Comparison of ENCODE assay signal across 14 cellular contexts in the genomic region with DNA sequence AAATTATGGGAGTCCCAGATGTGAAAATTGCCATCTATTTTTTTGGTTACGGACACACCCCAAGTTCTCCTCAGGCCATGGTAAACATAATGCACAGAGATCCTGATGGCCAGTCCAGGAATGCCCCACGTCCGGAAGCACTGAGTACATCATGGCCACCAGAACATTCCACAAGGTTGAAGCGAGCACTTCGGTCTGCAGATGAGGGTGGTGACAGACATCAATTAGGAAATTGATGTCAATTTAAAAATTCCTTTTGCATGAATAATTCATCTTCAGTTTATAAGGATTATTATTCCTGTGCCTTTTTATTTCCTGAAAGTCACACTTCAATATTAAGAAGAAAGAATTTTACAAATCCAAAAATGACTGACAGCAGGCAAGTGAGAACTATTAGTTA.
"Had no signal": no experiment of that assay in that cellular context is flagged by ENCODE, and none has a peak within 500 bp of the region (broad histone marks: within the 10 kb centered on the region; RNA-seq: fewer than 3 reads in every experiment).

No MANE protein-coding gene starts in this region.

- H3K36me3 Mint-ChIP-seq: activated CD4-positive, alpha-beta memory T cell treated with anti-CD3 and anti-CD28 coated beads for 36 hours; memory B cell; natural killer cell treated with Interleukin-12 subunit alpha and Interleukin-12 subunit beta and Interleukin-15 and Interleukin-18, amount 100 ng/mL, for 72 hours had no signal

- H3K36me3 ChIP-seq: colonic mucosa had no signal

- H3K4me3 Mint-ChIP-seq: activated CD4-positive, alpha-beta memory T cell treated with anti-CD3 and anti-CD28 coated beads for 36 hours; activated T-cell treated with anti-CD3 and anti-CD28 coated beads, Interleukin-2, amount 50 U/mL, for 72 hours; memory B cell; natural killer cell treated with Interleukin-12 subunit alpha and Interleukin-12 subunit beta and Interleukin-15 and Interleukin-18, amount 100 ng/mL, for 72 hours; stimulated activated naive CD8-positive, alpha-beta T cell treated with anti-CD3 and anti-CD28 coated beads, Interleukin-15, amount 100 ng/mL, for 72 hours had no signal

- H3K27me3 ChIP-seq: colonic mucosa, testis had no signal

- H3K4me3 ChIP-seq: colonic mucosa, testis had no signal

- H3K27ac Mint-ChIP-seq: activated CD4-positive, alpha-beta memory T cell treated with anti-CD3 and anti-CD28 coated beads for 36 hours; activated T-cell treated with anti-CD3 and anti-CD28 coated beads, Interleukin-2, amount 50 U/mL, for 72 hours; memory B cell; natural killer cell treated with Interleukin-12 subunit alpha and Interleukin-12 subunit beta and Interleukin-15 and Interleukin-18, amount 100 ng/mL, for 72 hours; stimulated activated naive CD8-positive, alpha-beta T cell treated with anti-CD3 and anti-CD28 coated beads, Interleukin-15, amount 100 ng/mL, for 72 hours had no signal

- DNase-seq: activated CD4-positive, alpha-beta memory T cell treated with anti-CD3 and anti-CD28 coated beads for 36 hours; activated CD4-positive, alpha-beta T cell treated with anti-CD3 and anti-CD28 coated beads for 1 hour; activated naive CD4-positive, alpha-beta T cell; activated T-cell treated with anti-CD3 and anti-CD28 coated beads, Interleukin-2, amount 50 U/mL, for 72 hours; colonic mucosa; effector CD4-positive, alpha-beta T cell; occipital lobe; stimulated activated CD4-positive, alpha-beta T cell treated with anti-CD3 and anti-CD28 coated beads, Interleukin-4, amount 100 ng/mL, for 4 hours; stimulated activated naive CD8-positive, alpha-beta T cell treated with anti-CD3 and anti-CD28 coated beads, Interleukin-15, amount 100 ng/mL, for 72 hours; SW 1271; testis had no signal

- H3K27ac ChIP-seq: colonic mucosa, epithelial cell of prostate, testis had no signal

- ATAC-seq: activated T-cell treated with anti-CD3 and anti-CD28 coated beads, Interleukin-2, amount 50 U/mL, for 72 hours; natural killer cell treated with Interleukin-12 subunit alpha and Interleukin-12 subunit beta and Interleukin-15 and Interleukin-18, amount 100 ng/mL, for 72 hours; stimulated activated naive CD8-positive, alpha-beta T cell treated with anti-CD3 and anti-CD28 coated beads, Interleukin-15, amount 100 ng/mL, for 72 hours had no signal

- H3K9me3 Mint-ChIP-seq: activated CD4-positive, alpha-beta memory T cell treated with anti-CD3 and anti-CD28 coated beads for 36 hours; activated T-cell treated with anti-CD3 and anti-CD28 coated beads, Interleukin-2, amount 50 U/mL, for 72 hours; memory B cell; natural killer cell treated with Interleukin-12 subunit alpha and Interleukin-12 subunit beta and Interleukin-15 and Interleukin-18, amount 100 ng/mL, for 72 hours; stimulated activated naive CD8-positive, alpha-beta T cell treated with anti-CD3 and anti-CD28 coated beads, Interleukin-15, amount 100 ng/mL, for 72 hours had no signal

- H3K9me3 ChIP-seq: colonic mucosa, testis had no signal

- H3K4me1 ChIP-seq: colonic mucosa, testis had no signal
